Comparison of ENCODE assay signal across 1 cellular context in genomic region chr17:43917348-43918025, GRCh38.
TF ChIP-seq lines count a peak whose summit lies in the region.

No MANE protein-coding gene starts in this region.

TF ChIP-seq in SK-N-SH, 30 proteins besides CTCF, POLR2A, EP300 and RAD21 (continued from another document):
- no peak for TF ChIP-seq ZBTB33 (IDR thresholded peaks at IDR 0.05; ENCODE audit: borderline replicate concordance, low read depth)
- TF ChIP-seq, protein P1, sequence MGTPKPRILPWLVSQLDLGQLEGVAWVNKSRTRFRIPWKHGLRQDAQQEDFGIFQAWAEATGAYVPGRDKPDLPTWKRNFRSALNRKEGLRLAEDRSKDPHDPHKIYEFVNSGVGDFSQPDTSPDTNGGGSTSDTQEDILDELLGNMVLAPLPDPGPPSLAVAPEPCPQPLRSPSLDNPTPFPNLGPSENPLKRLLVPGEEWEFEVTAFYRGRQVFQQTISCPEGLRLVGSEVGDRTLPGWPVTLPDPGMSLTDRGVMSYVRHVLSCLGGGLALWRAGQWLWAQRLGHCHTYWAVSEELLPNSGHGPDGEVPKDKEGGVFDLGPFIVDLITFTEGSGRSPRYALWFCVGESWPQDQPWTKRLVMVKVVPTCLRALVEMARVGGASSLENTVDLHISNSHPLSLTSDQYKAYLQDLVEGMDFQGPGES (IDR thresholded peaks at IDR 0.05; ENCODE audit: low read depth, low read length): no peak
TF ChIP-seq in SK-N-SH: peak in this region for 0.
